19 cellular contexts compared by ENCODE assay signal in genomic region chr3:141095546-141095937, GRCh38. TPM values are rescaled to one million over a fixed set of nuclear protein-coding genes. Genes with fewer than 3 reads are reported as not detected.
DNase-seq lines count a peak whose midpoint lies in the region; ATAC-seq and TF ChIP-seq lines count a peak whose summit lies in the region.
"Had no signal": no experiment of that assay in that cellular context is flagged by ENCODE, and none has a peak within 500 bp of the region (broad histone marks: within the 10 kb centered on the region; RNA-seq: fewer than 3 reads in every experiment).

No MANE protein-coding gene starts in this region.

- CTCF ChIA-PET in SK-N-SH (lab: Yijun Ruan, JAX): interaction anchor here (0.9 to 3.9 kb wide), 6 partner anchors 9 to 96 kb away, joined by 3 to 24 read pairs (median 7); partner anchors contain the start of gene SPSB4

- H3K4me3 ChIP-seq in cardiac muscle cell: no peak overlapping the region
- no peak overlapping the region for H3K4me3 ChIP-seq in upper lobe of right lung
- H3K4me3 ChIP-seq in SK-N-SH (ENCODE audit: low read depth in 2 of 2, low read length in 1 of 2): no peak overlapping the region

- TF ChIP-seq EP300 in SK-N-SH (IDR thresholded peaks at IDR 0.05; ENCODE audit: borderline replicate concordance in 1 of 2, low read depth in 1 of 2, low read length in 1 of 2): no peak

- POLR2A ChIA-PET in SK-N-SH (lab: Yijun Ruan, JAX): no interaction called here

- H3K27ac ChIP-seq in cardiac muscle cell (peak overlapping the region; percentile 4), layer of hippocampus (ENCODE audit: low read depth, low read length) (peak overlapping the region; percentile 13), upper lobe of right lung (peak overlapping the region; percentile 60), SK-N-SH (ENCODE audit: low read depth in 2 of 2, low read length in 1 of 2) (no peak overlapping the region)

- intact Hi-C loops in Right ventricle myocardium superior (cut with DNase I): no loop called here
- intact Hi-C loops in posterior vena cava (cut with DNase I): no loop called here
- intact Hi-C loops in upper lobe of right lung (cut with DNase I): no loop called here

- H4K20me1 ChIP-seq in SK-N-SH (ENCODE audit: insufficient read depth): no peaks in the 10 kb centered on the region

- H3K9me2 ChIP-seq in SK-N-SH: no peaks in the 10 kb centered on the region

- no peaks in the 10 kb centered on the region for H3K79me2 ChIP-seq in SK-N-SH (ENCODE audit: insufficient read depth)

- no peak overlapping the region for H3K9ac ChIP-seq in SK-N-SH

- 56% methylated on average over 1 of the region's 1 CpG for WGBS in SK-N-SH (ENCODE audit: low lambda C conversion rate)

- ATAC-seq in Right ventricle myocardium superior (ENCODE audit: poor library complexity): no peak
- ATAC-seq in upper lobe of right lung: no peak
- ATAC-seq in HG02610 (IDR thresholded peaks at IDR 0.05; ENCODE audit: unreplicated experiment): no peak
- ATAC-seq: PC-3 had no signal

- DNase-seq in cardiac muscle cell (ENCODE audit: low read depth in 1 of 2, low spot score in 1 of 2) (no peak), Right ventricle myocardium superior (no peak), posterior vena cava (ENCODE audit: low spot score) (peak; percentile 46), upper lobe of right lung (no peak), HUDEP-2 (lab: John Stamatoyannopoulos, UW; ENCODE audit: unreplicated experiment in 76 of 76) (no peak), SK-N-SH (no peak)
- DNase-seq: activated CD4-positive, alpha-beta T cell treated with anti-CD3 and anti-CD28 coated beads, Interleukin-2, amount 10 ng/mL, durations not matched to agents 7 days and 5 days; central memory CD4-positive, alpha-beta T cell; effector CD4-positive, alpha-beta T cell; H9; Karpas-422; NCI-H2029; PC-3; stimulated activated CD4-positive, alpha-beta T cell treated with anti-CD3 and anti-CD28 coated beads, Interleukin-4, amount 100 ng/mL, for 1 hour had no signal

- no peaks in the 10 kb centered on the region for H3F3A ChIP-seq in SK-N-SH (replicated peaks; ENCODE audit: insufficient read depth)

- H3K36me3 ChIP-seq in cardiac muscle cell (no peaks in the 10 kb centered on the region), upper lobe of right lung (no peaks in the 10 kb centered on the region), SK-N-SH (replicated peaks in 1 of 2; ENCODE audit: control insufficient read depth in 1 of 2, insufficient read depth in 2 of 2, low read length in 1 of 2) (no peaks in the 10 kb centered on the region)
- H3K36me3 ChIP-seq: pancreas had no signal

- peaks cover 24% of the 10 kb centered on the region for H3K4me1 ChIP-seq in cardiac muscle cell (ENCODE audit: low read depth)
- H3K4me1 ChIP-seq in upper lobe of right lung: no peaks in the 10 kb centered on the region
- peaks cover 0 to 47% of the 10 kb centered on the region in 2 experiments; a peak in 3 of 4 replicates for H3K4me1 ChIP-seq in SK-N-SH (ENCODE audit: control insufficient read depth in 1 of 2, insufficient read depth in 2 of 2, low read depth in 1 of 2, low read length in 1 of 2)

- no peaks in the 10 kb centered on the region for H3K27me3 ChIP-seq in cardiac muscle cell
- no peaks in the 10 kb centered on the region for H3K27me3 ChIP-seq in layer of hippocampus (ENCODE audit: control insufficient read depth, insufficient read depth, low read length)
- no peaks in the 10 kb centered on the region for H3K27me3 ChIP-seq in upper lobe of right lung
- no peaks in the 10 kb centered on the region for H3K27me3 ChIP-seq in SK-N-SH (ENCODE audit: insufficient read depth)
- H3K27me3 ChIP-seq: pancreas had no signal

- no peak for TF ChIP-seq CTCF in cardiac muscle cell (IDR thresholded peaks at IDR 0.05; ENCODE audit: low read depth, low read length)
- no peak for TF ChIP-seq CTCF in upper lobe of right lung (IDR thresholded peaks at IDR 0.05)
- no peak for TF ChIP-seq CTCF in SK-N-SH (IDR thresholded peaks at IDR 0.05)

- no peak overlapping the region for H3K4me2 ChIP-seq in SK-N-SH

- H3K9me3 ChIP-seq in cardiac muscle cell (ENCODE audit: low read depth): no peaks in the 10 kb centered on the region
- H3K9me3 ChIP-seq in upper lobe of right lung: no peaks in the 10 kb centered on the region
- H3K9me3 ChIP-seq in SK-N-SH: no peaks in the 10 kb centered on the region
- H3K9me3 ChIP-seq: pancreas had no signal

- H2AFZ ChIP-seq in SK-N-SH (ENCODE audit: low read depth): no peak overlapping the region

- TF ChIP-seq RAD21 in SK-N-SH (IDR thresholded peaks at IDR 0.05; ENCODE audit: low read length): no peak

TF ChIP-seq in SK-N-SH, 30 proteins besides CTCF, POLR2A, EP300 and RAD21:
- TF ChIP-seq ELF1 (IDR thresholded peaks at IDR 0.05): no peak
- no peak for TF ChIP-seq TCF12 (IDR thresholded peaks at IDR 0.05)
- no peak for TF ChIP-seq YY1 (IDR thresholded peaks at IDR 0.05; ENCODE audit: low read depth)
- no peak for TF ChIP-seq MEF2A (IDR thresholded peaks at IDR 0.05; ENCODE audit: borderline replicate concordance, low read depth)
- TF ChIP-seq NRF1 (IDR thresholded peaks at IDR 0.05; ENCODE audit: low read depth, low read length): no peak
- TF ChIP-seq NFIC (IDR thresholded peaks at IDR 0.05; ENCODE audit: borderline replicate concordance): no peak
- TF ChIP-seq ZBTB33 (IDR thresholded peaks at IDR 0.05; ENCODE audit: borderline replicate concordance, low read depth): no peak
- no peak for TF ChIP-seq USF2 (IDR thresholded peaks at IDR 0.05; ENCODE audit: borderline replicate concordance, low read depth, low read length)
- TF ChIP-seq EZH2phosphoT487 (IDR thresholded peaks at IDR 0.05; ENCODE audit: borderline replicate concordance, low read depth): no peak
- no peak for TF ChIP-seq FOXM1 (IDR thresholded peaks at IDR 0.05; ENCODE audit: low read depth)

RNA-seq across cellular contexts. Expression of gene SPSB4, which starts 44.4 kb away (rescaled TPM):
- 66.4 and 82.2 TPM in 2 replicates for total RNA-seq in cardiac muscle cell
- polyA plus RNA-seq in cardiac muscle cell: 57.0 and 58.3 TPM in 2 replicates
- total RNA-seq in Right ventricle myocardium superior: 7.3 TPM
- total RNA-seq in posterior vena cava: 1 to 10 TPM in 1 of 2 donors, under 1 TPM in 1; 0.76 to 3.1 TPM
- 1.2 TPM for total RNA-seq in upper lobe of right lung
- 0.10 and 0.21 TPM in 2 replicates for polyA plus RNA-seq in SK-N-SH (2012; rRNA removed)
- 0.15 and 0.30 TPM in 2 replicates for polyA plus RNA-seq in SK-N-SH (2012; cell fraction: cytosol; rRNA removed)
- polyA plus RNA-seq in SK-N-SH (2012; cell fraction: nucleus; rRNA removed): 0.04 and 0.07 TPM in 2 replicates
- total RNA-seq: activated CD4-positive, alpha-beta T cell treated with anti-CD3 and anti-CD28 coated beads, Interleukin-2, amount 10 ng/mL, durations not matched to agents 7 days and 5 days; esophagus mucosa; HT-29; PC-3 had no signal

Comparison
In these comparisons a context has a peak if more than half of its experiments do, and no peak if none do; other contexts are left out.
1. H3K27ac ChIP-seq: peak in cardiac muscle cell (single experiment), layer of hippocampus (single experiment) and upper lobe of right lung (single experiment); none in SK-N-SH (0 of 2).